18 cellular contexts compared by ENCODE assay signal in genomic region chr19:13652810-13653590, GRCh38.
DNase-seq lines count a peak whose midpoint lies in the region; ATAC-seq, FAIRE-seq and TF ChIP-seq lines count a peak whose summit lies in the region.
"Had no signal": no experiment of that assay in that cellular context is flagged by ENCODE, and none has a peak within 500 bp of the region (broad histone marks: within the 10 kb centered on the region; RNA-seq: fewer than 3 reads in every experiment).

No MANE protein-coding gene starts in this region.

- H3K27ac Mint-ChIP-seq in activated naive CD8-positive, alpha-beta T cell treated with anti-CD3 and anti-CD28 coated beads, Interleukin-2, amount 10 ng/mL, durations not matched to agents 7 days and 5 days: no peak overlapping the region
- H3K27ac Mint-ChIP-seq in activated naive CD8-positive, alpha-beta T cell treated with anti-CD3 and anti-CD28 coated beads for 36 hours: no peak overlapping the region
- H3K27ac Mint-ChIP-seq in naive thymus-derived CD4-positive, alpha-beta T cell: peak overlapping the region in 4 of 9 donors; percentile 1 to 77 (median 50)
- H3K27ac Mint-ChIP-seq: activated T-helper 1 cell treated with anti-CD3 and anti-CD28 coated beads, Interleukin-12 subunit alpha, Interleukin-12 subunit beta, Interleukin-2, Interleukin-4 antibody, amounts not matched to agents 30 ng/mL and 10 ng/mL and 1 ng/mL, durations not matched to agents 14 hours and 24 hours and 36 hours; dendritic cell treated with granulocyte-macrophage colony-stimulating factor and Interleukin-4, amounts not matched to agents 40 ng/mL and 50 ng/mL, for 4 days had no signal

- H3K4me3 Mint-ChIP-seq in activated naive CD8-positive, alpha-beta T cell treated with anti-CD3 and anti-CD28 coated beads, Interleukin-2, amount 10 ng/mL, durations not matched to agents 7 days and 5 days: peak overlapping the region; percentile 35
- H3K4me3 Mint-ChIP-seq in activated naive CD8-positive, alpha-beta T cell treated with anti-CD3 and anti-CD28 coated beads for 36 hours: no peak overlapping the region
- H3K4me3 Mint-ChIP-seq in naive thymus-derived CD4-positive, alpha-beta T cell: peak overlapping the region in 2 of 10 donors; percentile 10 to 36
- H3K4me3 Mint-ChIP-seq: activated CD8-positive, alpha-beta T cell treated with anti-CD3 and anti-CD28 coated beads, Interleukin-2, amount 10 ng/mL, durations not matched to agents 7 days and 5 days; activated T-helper 1 cell treated with anti-CD3 and anti-CD28 coated beads, Interleukin-12 subunit alpha, Interleukin-12 subunit beta, Interleukin-2, Interleukin-4 antibody, amounts not matched to agents 30 ng/mL and 10 ng/mL and 1 ng/mL, durations not matched to agents 14 hours and 24 hours and 36 hours; dendritic cell treated with granulocyte-macrophage colony-stimulating factor and Interleukin-4, amounts not matched to agents 40 ng/mL and 50 ng/mL, for 4 days had no signal

- H3K4me1 Mint-ChIP-seq in activated naive CD8-positive, alpha-beta T cell treated with anti-CD3 and anti-CD28 coated beads, Interleukin-2, amount 10 ng/mL, durations not matched to agents 7 days and 5 days: peaks cover 3% of the 10 kb centered on the region
- peaks cover 2% of the 10 kb centered on the region for H3K4me1 Mint-ChIP-seq in activated naive CD8-positive, alpha-beta T cell treated with anti-CD3 and anti-CD28 coated beads for 36 hours
- peaks cover 2 to 14% (median 5%) of the 10 kb centered on the region in 7 donors for H3K4me1 Mint-ChIP-seq in naive thymus-derived CD4-positive, alpha-beta T cell

- no peak overlapping the region for H3K27ac ChIP-seq in naive thymus-derived CD4-positive, alpha-beta T cell (ENCODE audit: low read depth, low read length)
- H3K27ac ChIP-seq: neutrophil, right atrium auricular region had no signal

- peaks cover 0 to 6% of the 10 kb centered on the region in 2 donors for H3K4me1 ChIP-seq in naive thymus-derived CD4-positive, alpha-beta T cell (ENCODE audit: control insufficient read depth in 2 of 2, insufficient read depth in 2 of 2, low read length in 2 of 2)
- H3K4me1 ChIP-seq: right atrium auricular region had no signal

- no peaks in the 10 kb centered on the region for H3K27me3 ChIP-seq in naive thymus-derived CD4-positive, alpha-beta T cell (ENCODE audit: control insufficient read depth in 2 of 2, insufficient read depth in 2 of 2, low read length in 2 of 2)
- H3K27me3 ChIP-seq: neutrophil, right atrium auricular region had no signal

- peaks cover 13% of the 10 kb centered on the region for H3K9me3 Mint-ChIP-seq in activated naive CD8-positive, alpha-beta T cell treated with anti-CD3 and anti-CD28 coated beads, Interleukin-2, amount 10 ng/mL, durations not matched to agents 7 days and 5 days
- peaks cover 4% of the 10 kb centered on the region for H3K9me3 Mint-ChIP-seq in activated naive CD8-positive, alpha-beta T cell treated with anti-CD3 and anti-CD28 coated beads for 36 hours
- H3K9me3 Mint-ChIP-seq in naive thymus-derived CD4-positive, alpha-beta T cell: peaks cover 0 to 19% (median 5%) of the 10 kb centered on the region in 11 donors

- POLR2A ChIA-PET in activated naive CD8-positive, alpha-beta T cell treated with anti-CD3 and anti-CD28 coated beads, Interleukin-2, amount 10 ng/mL, durations not matched to agents 7 days and 5 days (lab: Charles Lee): interaction anchor here (1.6 kb wide), 1 partner anchor 16 kb away, joined by 4 read pairs; no protein-coding TSS in a partner anchor
- POLR2A ChIA-PET in naive thymus-derived CD4-positive, alpha-beta T cell (lab: Charles Lee): no interaction called here

- H3K9me3 ChIP-seq in naive thymus-derived CD4-positive, alpha-beta T cell (ENCODE audit: control insufficient read depth in 2 of 3, low read length in 3 of 3): no peaks in the 10 kb centered on the region
- H3K9me3 ChIP-seq: neutrophil had no signal

- FAIRE-seq in GM12892 (lab: Jason Lieb, UNC): no peak
- no peak for FAIRE-seq in frontal cortex (lab: Jason Lieb, UNC)
- FAIRE-seq: D721Med, keratinocyte had no signal

- peaks cover 1% of the 10 kb centered on the region for H3K36me3 Mint-ChIP-seq in activated naive CD8-positive, alpha-beta T cell treated with anti-CD3 and anti-CD28 coated beads, Interleukin-2, amount 10 ng/mL, durations not matched to agents 7 days and 5 days
- no peaks in the 10 kb centered on the region for H3K36me3 Mint-ChIP-seq in activated naive CD8-positive, alpha-beta T cell treated with anti-CD3 and anti-CD28 coated beads for 36 hours
- peaks cover 0 to 8% (median 0%) of the 10 kb centered on the region in 5 donors for H3K36me3 Mint-ChIP-seq in naive thymus-derived CD4-positive, alpha-beta T cell

- H3K27me3 Mint-ChIP-seq in activated naive CD8-positive, alpha-beta T cell treated with anti-CD3 and anti-CD28 coated beads, Interleukin-2, amount 10 ng/mL, durations not matched to agents 7 days and 5 days: no peaks in the 10 kb centered on the region
- H3K27me3 Mint-ChIP-seq in activated naive CD8-positive, alpha-beta T cell treated with anti-CD3 and anti-CD28 coated beads for 36 hours: peaks cover 7% of the 10 kb centered on the region
- peaks cover 0 to 4% (median 0%) of the 10 kb centered on the region in 5 donors for H3K27me3 Mint-ChIP-seq in naive thymus-derived CD4-positive, alpha-beta T cell

- no peak for ATAC-seq in activated naive CD8-positive, alpha-beta T cell treated with anti-CD3 and anti-CD28 coated beads, Interleukin-2, amount 10 ng/mL, durations not matched to agents 7 days and 5 days (ENCODE audit: low read depth)
- ATAC-seq in naive thymus-derived CD4-positive, alpha-beta T cell: peak; percentile 44
- ATAC-seq: activated CD8-positive, alpha-beta T cell treated with anti-CD3 and anti-CD28 coated beads, Interleukin-2, amount 10 ng/mL, durations not matched to agents 7 days and 5 days had no signal

- no peak for DNase-seq in activated naive CD8-positive, alpha-beta T cell treated with anti-CD3 and anti-CD28 coated beads, Interleukin-2, amount 10 ng/mL, durations not matched to agents 7 days and 5 days
- no peak for DNase-seq in activated naive CD8-positive, alpha-beta T cell treated with anti-CD3 and anti-CD28 coated beads for 36 hours
- peak; percentile 98 for DNase-seq in NCI-H146 (lab: John Stamatoyannopoulos, UW)
- peak; percentile 20 for DNase-seq in RPMI8226
- peak in 1 of 9 donors; percentile 4 for DNase-seq in naive thymus-derived CD4-positive, alpha-beta T cell
- no peak for DNase-seq in GM12892 (ENCODE audit: insufficient read length)
- no peak for DNase-seq in frontal cortex (ENCODE audit: low spot score in 2 of 2)
- DNase-seq in GM10266 (ENCODE audit: extremely low spot score): no peak
- DNase-seq: activated CD8-positive, alpha-beta T cell treated with anti-CD3 and anti-CD28 coated beads, Interleukin-2, amount 10 ng/mL, durations not matched to agents 7 days and 5 days; erythroblast; NCI-H2171 treated with DMSO at 0.1 percent for 48 hours; substantia nigra had no signal

- intact Hi-C loops in naive thymus-derived CD4-positive, alpha-beta T cell (cut with micrococcal nuclease): no loop called here

- no peak overlapping the region for H3K4me3 ChIP-seq in naive thymus-derived CD4-positive, alpha-beta T cell (ENCODE audit: low read length)
- H3K4me3 ChIP-seq: right atrium auricular region had no signal

- CTCF ChIA-PET in naive thymus-derived CD4-positive, alpha-beta T cell (lab: Charles Lee): no interaction called here

- H3K36me3 ChIP-seq in naive thymus-derived CD4-positive, alpha-beta T cell (ENCODE audit: control insufficient read depth in 2 of 3, insufficient read depth in 3 of 3, low read length in 3 of 3): no peaks in the 10 kb centered on the region
- H3K36me3 ChIP-seq: neutrophil, right atrium auricular region had no signal

- no peak for TF ChIP-seq CTCF in GM10266 (IDR thresholded peaks at IDR 0.05; ENCODE audit: control insufficient read depth, insufficient read depth, low read depth, missing control alignments)

- TF ChIP-seq POLR2A in GM12892 (IDR thresholded peaks at IDR 0.05; ENCODE audit: low read depth, low read length): no peak

Comparison
In these comparisons a context has a peak if more than half of its experiments do, and no peak if none do; other contexts are left out.
1. DNase-seq: peak in NCI-H146 (single experiment) and RPMI8226 (single experiment); none in activated naive CD8-positive, alpha-beta T cell treated with anti-CD3 and anti-CD28 coated beads, Interleukin-2, amount 10 ng/mL, durations not matched to agents 7 days and 5 days (single experiment), activated naive CD8-positive, alpha-beta T cell treated with anti-CD3 and anti-CD28 coated beads for 36 hours (single experiment), GM12892 (single experiment), frontal cortex (0 of 2) and GM10266 (single experiment).